ENCODE assay signal across 8 cellular contexts in genomic region chr5:64074533-64074932, GRCh38.
DNase-seq lines count a peak whose midpoint lies in the region; ATAC-seq and TF ChIP-seq lines count a peak whose summit lies in the region.

No MANE protein-coding gene starts in this region.

- H3K4me1 ChIP-seq in SJCRH30 (no peaks in the 10 kb centered on the region), upper lobe of left lung (no peaks in the 10 kb centered on the region)

- TF ChIP-seq POLR2A in upper lobe of left lung (IDR thresholded peaks at IDR 0.05): no peak

- DNase-seq in DMS114 treated with DMSO at 0.1 percent for 48 hours (lab: John Stamatoyannopoulos, UW; ENCODE audit: unreplicated experiment) (peak; percentile 60), SJCRH30 (peak; percentile 7 to 56), germinal center (ENCODE audit: low spot score) (peak; percentile 14), upper lobe of left lung (no peak), amygdala (lab: John Stamatoyannopoulos, UW) (no peak)
- no peak for DNase-seq in activated effector memory CD4-positive, alpha-beta T cell treated with Interleukin-2 at 50 U/mL for 16 hours

- ATAC-seq in GM19351 (IDR thresholded peaks at IDR 0.05; ENCODE audit: unreplicated experiment) (peak; percentile 95), HG03439 (IDR thresholded peaks at IDR 0.05; ENCODE audit: unreplicated experiment) (peak; percentile 79), upper lobe of left lung (ENCODE audit: low FRiP score in 2 of 2) (peak in 1 of 2 donors; percentile 43)

- H3K4me3 ChIP-seq in SJCRH30 (no peak overlapping the region), upper lobe of left lung (no peak overlapping the region)

- no peaks in the 10 kb centered on the region for H3K9me3 ChIP-seq in SJCRH30 (replicated peaks)
- no peaks in the 10 kb centered on the region for H3K9me3 ChIP-seq in upper lobe of left lung

- peak in 4 of 6 experiments; percentile 15 to 30 (median 18) for TF ChIP-seq CTCF in upper lobe of left lung (IDR thresholded peaks at IDR 0.05)

- H3K27ac ChIP-seq in SJCRH30 (no peak overlapping the region), upper lobe of left lung (no peak overlapping the region)

- 27 to 28% methylated on average over 2 of the region's 2 CpGs for WGBS in upper lobe of left lung, 2 donors

- TF ChIP-seq EP300 in upper lobe of left lung (IDR thresholded peaks at IDR 0.05): no peak

- no peaks in the 10 kb centered on the region for H3K36me3 ChIP-seq in SJCRH30
- H3K36me3 ChIP-seq in upper lobe of left lung: no peaks in the 10 kb centered on the region

- H3K27me3 ChIP-seq in SJCRH30 (no peaks in the 10 kb centered on the region), upper lobe of left lung (no peaks in the 10 kb centered on the region)

Comparison
In these comparisons a context has a peak if more than half of its experiments do, and no peak if none do; other contexts are left out.
1. DNase-seq: peak in DMS114 treated with DMSO at 0.1 percent for 48 hours (single experiment), SJCRH30 (2 of 2) and germinal center (single experiment); none in upper lobe of left lung (0 of 2), activated effector memory CD4-positive, alpha-beta T cell treated with Interleukin-2 at 50 U/mL for 16 hours (single experiment) and amygdala (0 of 56).